21 cellular contexts compared by ENCODE assay signal in the genomic region with DNA sequence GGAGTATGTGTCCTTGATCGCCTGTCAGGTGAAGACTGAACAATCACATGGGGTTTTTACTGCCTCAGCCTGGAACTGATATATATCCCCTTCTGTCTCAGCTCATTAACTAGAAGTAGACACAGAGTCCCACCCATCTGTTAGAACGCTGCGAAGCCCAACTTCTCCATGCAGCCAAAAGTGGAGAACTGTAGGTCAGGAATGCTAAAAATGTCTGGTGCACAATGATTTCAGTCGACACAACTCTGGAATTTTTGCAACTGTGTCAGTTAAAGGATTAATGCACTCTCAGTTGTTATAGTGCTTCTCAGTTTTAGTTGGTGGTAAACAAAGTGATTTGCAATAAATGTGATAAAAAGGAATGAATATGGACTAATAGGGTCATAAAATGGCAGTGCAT.
DNase-seq lines count a peak whose midpoint lies in the region; ATAC-seq, FAIRE-seq and TF ChIP-seq lines count a peak whose summit lies in the region.
"Had no signal": no experiment of that assay in that cellular context is flagged by ENCODE, and none has a peak within 500 bp of the region (broad histone marks: within the 10 kb centered on the region; RNA-seq: fewer than 3 reads in every experiment).

No MANE protein-coding gene starts in this region.

- H3K9me3 Mint-ChIP-seq in MCF 10A (ENCODE audit: unreplicated experiment), result peaks cover 1% of the 10 kb centered on the region
- no peaks in the 10 kb centered on the region for H3K9me3 Mint-ChIP-seq in natural killer cell treated with Interleukin-12 subunit alpha and Interleukin-12 subunit beta and Interleukin-15 and Interleukin-18, amount 100 ng/mL, for 72 hours
- H3K9me3 Mint-ChIP-seq: activated naive CD8-positive, alpha-beta T cell treated with anti-CD3 and anti-CD28 coated beads, Interleukin-2, amount 50 U/mL, for 24 hours had no signal

- BruUV-seq in mammary epithelial cell (replicated peaks; lab: Mats Ljungman, UMichigan) (no TSS peak), MCF 10A (replicated peaks; lab: Mats Ljungman, UMichigan) (no TSS peak)

- no peak overlapping the region for H3K4me3 Mint-ChIP-seq in MCF 10A (ENCODE audit: unreplicated experiment)
- no peak overlapping the region for H3K4me3 Mint-ChIP-seq in natural killer cell treated with Interleukin-12 subunit alpha and Interleukin-12 subunit beta and Interleukin-15 and Interleukin-18, amount 100 ng/mL, for 72 hours
- H3K4me3 Mint-ChIP-seq: activated naive CD8-positive, alpha-beta T cell treated with anti-CD3 and anti-CD28 coated beads, Interleukin-2, amount 50 U/mL, for 24 hours had no signal

- no peaks in the 10 kb centered on the region for H3K36me3 Mint-ChIP-seq in MCF 10A (ENCODE audit: insufficient read depth, unreplicated experiment)
- H3K36me3 Mint-ChIP-seq in natural killer cell treated with Interleukin-12 subunit alpha and Interleukin-12 subunit beta and Interleukin-15 and Interleukin-18, amount 100 ng/mL, for 72 hours, result no peaks in the 10 kb centered on the region

- peak overlapping the region; percentile 9 for H2AFZ ChIP-seq in mammary epithelial cell (ENCODE audit: low read depth, low read length)

- H3K9me3 ChIP-seq in mammary epithelial cell (replicated peaks; ENCODE audit: insufficient read depth, low read length) (no peaks in the 10 kb centered on the region), upper lobe of right lung (no peaks in the 10 kb centered on the region), tibial nerve (no peaks in the 10 kb centered on the region)
- H3K9me3 ChIP-seq: Caco-2, colonic mucosa, left ventricle myocardium inferior had no signal

- no peak for TF ChIP-seq POLR2A in tibial nerve (IDR thresholded peaks at IDR 0.05)

- H3K27me3 Mint-ChIP-seq in MCF 10A (ENCODE audit: insufficient read depth, unreplicated experiment), result no peaks in the 10 kb centered on the region
- H3K27me3 Mint-ChIP-seq in natural killer cell treated with Interleukin-12 subunit alpha and Interleukin-12 subunit beta and Interleukin-15 and Interleukin-18, amount 100 ng/mL, for 72 hours, result no peaks in the 10 kb centered on the region
- H3K27me3 Mint-ChIP-seq: activated naive CD8-positive, alpha-beta T cell treated with anti-CD3 and anti-CD28 coated beads, Interleukin-2, amount 50 U/mL, for 24 hours; T-helper 17 cell had no signal

- ATAC-seq in upper lobe of right lung, result peak; percentile 41
- ATAC-seq in natural killer cell treated with Interleukin-12 subunit alpha and Interleukin-12 subunit beta and Interleukin-15 and Interleukin-18, amount 100 ng/mL, for 72 hours, result no peak
- ATAC-seq: activated naive CD8-positive, alpha-beta T cell treated with anti-CD3 and anti-CD28 coated beads, Interleukin-2, amount 50 U/mL, for 24 hours; right cardiac atrium; T-helper 17 cell had no signal

- no peak overlapping the region for H3K27ac ChIP-seq in mammary epithelial cell (ENCODE audit: insufficient read depth, low read depth, low read length)
- H3K27ac ChIP-seq in upper lobe of right lung, result no peak overlapping the region
- H3K27ac ChIP-seq in tibial nerve, result no peak overlapping the region
- H3K27ac ChIP-seq: colonic mucosa, left ventricle myocardium inferior had no signal

- H3K27me3 ChIP-seq in mammary epithelial cell (ENCODE audit: insufficient read depth, low read length) (no peaks in the 10 kb centered on the region), upper lobe of right lung (no peaks in the 10 kb centered on the region), tibial nerve (no peaks in the 10 kb centered on the region)
- H3K27me3 ChIP-seq: colonic mucosa had no signal

- no peak for FAIRE-seq in frontal cortex (lab: Jason Lieb, UNC)

- TF ChIP-seq CTCF in mammary epithelial cell (conservative IDR thresholded peaks at IDR 0.05 in 1 of 2, IDR thresholded peaks at IDR 0.05 in 1 of 2; ENCODE audit: extremely low read depth in 1 of 2, insufficient read depth in 1 of 2, low read depth in 1 of 2, low read length in 2 of 2), result no peak
- TF ChIP-seq CTCF in MCF 10A (IDR thresholded peaks at IDR 0.05; ENCODE audit: unreplicated experiment), result no peak
- TF ChIP-seq CTCF in upper lobe of right lung (IDR thresholded peaks at IDR 0.05), result no peak
- TF ChIP-seq CTCF in tibial nerve (IDR thresholded peaks at IDR 0.05), result no peak

- TF ChIP-seq EP300 in tibial nerve (IDR thresholded peaks at IDR 0.05), result no peak

- peaks cover 15% of the 10 kb centered on the region for H3K4me1 Mint-ChIP-seq in MCF 10A (ENCODE audit: insufficient read depth, unreplicated experiment)
- H3K4me1 Mint-ChIP-seq in natural killer cell treated with Interleukin-12 subunit alpha and Interleukin-12 subunit beta and Interleukin-15 and Interleukin-18, amount 100 ng/mL, for 72 hours (ENCODE audit: low read depth in 2 of 2), result no peaks in the 10 kb centered on the region

- peaks cover 14% of the 10 kb centered on the region for H3K4me1 ChIP-seq in mammary epithelial cell (ENCODE audit: insufficient read depth, low read length)
- H3K4me1 ChIP-seq in upper lobe of right lung, result peaks cover 6% of the 10 kb centered on the region
- H3K4me1 ChIP-seq in tibial nerve, result peaks cover 0 to 6% (median 0%) of the 10 kb centered on the region in 4 donors
- H3K4me1 ChIP-seq: colonic mucosa had no signal

- dilution Hi-C loops in mammary epithelial cell (cut with HindIII; ENCODE audit: low sequenced_read_pairs), result no loop called here

- H3K27ac Mint-ChIP-seq in MCF 10A (ENCODE audit: low read depth, unreplicated experiment), result no peak overlapping the region
- H3K27ac Mint-ChIP-seq in natural killer cell treated with Interleukin-12 subunit alpha and Interleukin-12 subunit beta and Interleukin-15 and Interleukin-18, amount 100 ng/mL, for 72 hours, result no peak overlapping the region
- H3K27ac Mint-ChIP-seq: activated naive CD8-positive, alpha-beta T cell treated with anti-CD3 and anti-CD28 coated beads, Interleukin-2, amount 50 U/mL, for 24 hours had no signal

- CTCF ChIA-PET in mammary epithelial cell (lab: Charles Lee; ENCODE audit: low non-redundant PET) (no interaction called here), MCF 10A (lab: Yijun Ruan, JAX) (no interaction called here)

- no peak overlapping the region for H3K4me3 ChIP-seq in mammary epithelial cell (replicated peaks in 1 of 3; ENCODE audit: insufficient read depth in 1 of 3, low read depth in 2 of 3, low read length in 3 of 3)
- no peak overlapping the region for H3K4me3 ChIP-seq in upper lobe of right lung
- no peak overlapping the region for H3K4me3 ChIP-seq in tibial nerve
- H3K4me3 ChIP-seq: colonic mucosa, left ventricle myocardium inferior had no signal

- no peak for DNase-seq in mammary epithelial cell
- DNase-seq in MCF 10A (ENCODE audit: unreplicated experiment), result no peak
- peak; percentile 85 for DNase-seq in astrocyte of the hippocampus (ENCODE audit: low read depth, low spot score)
- DNase-seq in iris pigment epithelial cell (ENCODE audit: low read depth), result peak; percentile 15
- DNase-seq in upper lobe of right lung, result no peak
- no peak for DNase-seq in frontal cortex (ENCODE audit: low spot score in 2 of 2)
- DNase-seq in tibial nerve (ENCODE audit: low spot score in 2 of 2), result no peak
- no peak for DNase-seq in natural killer cell treated with Interleukin-12 subunit alpha and Interleukin-12 subunit beta and Interleukin-15 and Interleukin-18, amount 100 ng/mL, for 72 hours (ENCODE audit: low spot score)
- DNase-seq: activated CD4-positive, CD25-positive, alpha-beta regulatory T cell treated with anti-CD3 and anti-CD28 coated beads, Interleukin-2, amount 50 U/mL, for 72 hours; activated naive CD8-positive, alpha-beta T cell treated with anti-CD3 and anti-CD28 coated beads, Interleukin-2, amount 50 U/mL, for 24 hours; colonic mucosa; erythroblast; hypothalamus; left ventricle myocardium inferior; NCI-H2081; NCI-H774; right cardiac atrium; RPMI8226; stimulated activated CD4-positive, alpha-beta T cell treated with anti-CD3 and anti-CD28 coated beads, Interleukin-1b, Interleukin-23, amount 100 ng/mL, for 48 hours; T-helper 17 cell had no signal

- H3K9ac ChIP-seq in mammary epithelial cell (ENCODE audit: insufficient read depth, low read length), result no peak overlapping the region

- WGBS in mammary epithelial cell (ENCODE audit: low coverage, missing lambda C conversion rate), result 68% methylated on average over 4 of the region's 4 CpGs
- 36 to 40% methylated on average over 4 of the region's 4 CpGs for WGBS in tibial nerve, 2 donors

- H3K4me2 ChIP-seq in mammary epithelial cell (ENCODE audit: insufficient read depth, low read depth, low read length), result no peak overlapping the region

- no peaks in the 10 kb centered on the region for H4K20me1 ChIP-seq in mammary epithelial cell (ENCODE audit: insufficient read depth, low read length)

- H3K79me2 ChIP-seq in mammary epithelial cell (ENCODE audit: insufficient read depth, low read length), result no peaks in the 10 kb centered on the region

- H3K36me3 ChIP-seq in mammary epithelial cell (ENCODE audit: insufficient read depth, low read length) (no peaks in the 10 kb centered on the region), upper lobe of right lung (no peaks in the 10 kb centered on the region), tibial nerve (no peaks in the 10 kb centered on the region)
- H3K36me3 ChIP-seq: colonic mucosa, left ventricle myocardium inferior had no signal

- intact Hi-C loops in mammary epithelial cell (cut with micrococcal nuclease), result no loop called here
- intact Hi-C loops in MCF 10A (cut with micrococcal nuclease), result loop anchor here (10.0 kb wide), 2 partner anchors 204 to 286 kb away; a partner anchor contains a TSS
- intact Hi-C loops in upper lobe of right lung (cut with DNase I), result no loop called here

- in situ Hi-C loops in mammary epithelial cell (cut with MboI; ENCODE audit: low sequenced_read_pairs in 2 of 2), result loop anchor here in 1 of 2 donors (25.0 kb wide), 1 partner anchor 153 kb away; no protein-coding TSS in a partner anchor

- POLR2A ChIA-PET in MCF 10A (lab: Yijun Ruan, JAX), result no interaction called here

Comparison
In these comparisons a context has a peak if more than half of its experiments do, and no peak if none do; other contexts are left out.
1. DNase-seq: peak in astrocyte of the hippocampus (single experiment) and iris pigment epithelial cell (single experiment); none in mammary epithelial cell (single experiment), MCF 10A (single experiment), upper lobe of right lung (single experiment), frontal cortex (0 of 2), tibial nerve (0 of 2) and natural killer cell treated with Interleukin-12 subunit alpha and Interleukin-12 subunit beta and Interleukin-15 and Interleukin-18, amount 100 ng/mL, for 72 hours (single experiment).